8 cellular contexts compared by ENCODE assay signal in genomic region chr4:186021461-186022167, GRCh38. TPM values are rescaled to one million over a fixed set of nuclear protein-coding genes. Genes with fewer than 3 reads are reported as not detected.
DNase-seq lines count a peak whose midpoint lies in the region; ATAC-seq, FAIRE-seq and TF ChIP-seq lines count a peak whose summit lies in the region.

No MANE protein-coding gene starts in this region.

- intact Hi-C loops in K562 (cut with micrococcal nuclease) = loop anchor here (5.0 kb wide), 1 partner anchor 379 kb away; no protein-coding TSS in a partner anchor

- no peak for TF ChIP-seq EP300 in K562 (IDR thresholded peaks at IDR 0.05; ENCODE audit: low read length)

- H3K27ac Mint-ChIP-seq in natural killer cell treated with Interleukin-12 subunit alpha and Interleukin-12 subunit beta and Interleukin-15 and Interleukin-18, amount 100 ng/mL, for 72 hours = no peak overlapping the region

- POLR2A ChIA-PET in BJ (lab: Charles Lee) = interaction anchor here (0.5 kb wide), 1 partner anchor 419 kb away, joined by 3 read pairs; no protein-coding TSS in a partner anchor
- POLR2A ChIA-PET in K562 (lab: Yijun Ruan, JAX) = no interaction called here

- no peak overlapping the region for H3K27ac ChIP-seq in K562 (ENCODE audit: extremely low read depth, low read depth, low read length)

- CTCF ChIA-PET in BJ (lab: Yijun Ruan, JAX) = interaction anchor here (0.6 to 4.5 kb wide), 38 partner anchors 9 to 609 kb away, joined by 3 to 88 read pairs (median 4); partner anchors contain the start of gene TLR3
- CTCF ChIA-PET in K562 (lab: Yijun Ruan, JAX; ENCODE audit: low intra/inter-chr PET ratio) = no interaction called here

- H3K9me3 Mint-ChIP-seq in natural killer cell treated with Interleukin-12 subunit alpha and Interleukin-12 subunit beta and Interleukin-15 and Interleukin-18, amount 100 ng/mL, for 72 hours = no peaks in the 10 kb centered on the region

- H3K4me3 Mint-ChIP-seq in natural killer cell treated with Interleukin-12 subunit alpha and Interleukin-12 subunit beta and Interleukin-15 and Interleukin-18, amount 100 ng/mL, for 72 hours = no peak overlapping the region

- H3K27me3 ChIP-seq in BJ (ENCODE audit: control insufficient read depth, insufficient read depth, low read length) (no peaks in the 10 kb centered on the region; the same call in 1 of the 2 replicates), K562 (ENCODE audit: control insufficient read depth in 2 of 2, insufficient read depth in 2 of 2, low read length in 2 of 2) (peaks cover 20 to 43% of the 10 kb centered on the region in 2 experiments; a peak in 4 of 5 replicates)

- H3K4me2 ChIP-seq in K562 (ENCODE audit: insufficient read depth, low read length) = no peak overlapping the region

- no peaks in the 10 kb centered on the region for H3K4me1 Mint-ChIP-seq in natural killer cell treated with Interleukin-12 subunit alpha and Interleukin-12 subunit beta and Interleukin-15 and Interleukin-18, amount 100 ng/mL, for 72 hours (ENCODE audit: low read depth in 2 of 2)

- H2AFZ ChIP-seq in K562 (ENCODE audit: low read depth, low read length) = no peak overlapping the region

- DNase-seq in BJ (ENCODE audit: low read depth) = no peak
- DNase-seq in Kasumi-1 (lab: John Stamatoyannopoulos, UW) = peak; percentile 19 to 41
- DNase-seq in K562 (ENCODE audit: extremely low read depth in 1 of 4, low spot score in 3 of 4) = peak in 2 of 4 experiments; percentile 7 to 17
- DNase-seq in inferior parietal cortex (ENCODE audit: extremely low spot score) = peak; percentile 68
- DNase-seq in superior temporal gyrus (ENCODE audit: extremely low spot score) = peak; percentile 75
- DNase-seq in OCI-M2 (lab: John Stamatoyannopoulos, UW; ENCODE audit: unreplicated experiment) = no peak
- no peak for DNase-seq in natural killer cell treated with Interleukin-12 subunit alpha and Interleukin-12 subunit beta and Interleukin-15 and Interleukin-18, amount 100 ng/mL, for 72 hours (ENCODE audit: low spot score)

- H3K4me3 ChIP-seq in BJ (ENCODE audit: low read depth, low read length) (no peak overlapping the region), K562 (no peak overlapping the region)

- in situ Hi-C loops in K562 (cut with MboI) = loop anchor here (10.0 kb wide), 1 partner anchor 367 kb away; no protein-coding TSS in a partner anchor

- no peaks in the 10 kb centered on the region for H3K36me3 Mint-ChIP-seq in natural killer cell treated with Interleukin-12 subunit alpha and Interleukin-12 subunit beta and Interleukin-15 and Interleukin-18, amount 100 ng/mL, for 72 hours

- TF ChIP-seq RAD21 in K562 (CRISPR knock-in tag; conservative IDR thresholded peaks at IDR 0.05 in 1 of 2, IDR thresholded peaks at IDR 0.05 in 1 of 2) = peak; percentile 36 to 66

- H3K36me3 ChIP-seq in BJ (ENCODE audit: control insufficient read depth, insufficient read depth, low read length) (no peaks in the 10 kb centered on the region), K562 (ENCODE audit: control insufficient read depth, insufficient read depth, low read length) (no peaks in the 10 kb centered on the region)

- no peaks in the 10 kb centered on the region for H3K9me3 ChIP-seq in K562 (replicated peaks; ENCODE audit: control insufficient read depth, insufficient read depth, low read depth, low read length)

- peaks cover 14 to 26% of the 10 kb centered on the region in 2 donors for H3K27me3 Mint-ChIP-seq in natural killer cell treated with Interleukin-12 subunit alpha and Interleukin-12 subunit beta and Interleukin-15 and Interleukin-18, amount 100 ng/mL, for 72 hours

- TF ChIP-seq CTCF in BJ (IDR thresholded peaks at IDR 0.05; ENCODE audit: insufficient read depth, low read depth, low read length) = peak; percentile 88
- peak; percentile 50 to 60 (median 58) for TF ChIP-seq CTCF in K562 (IDR thresholded peaks at IDR 0.05 in 2 of 3, conservative IDR thresholded peaks at IDR 0.05 in 1 of 3; ENCODE audit: insufficient read depth in 2 of 3, low read depth in 1 of 3, low read length in 3 of 3)

- no peaks in the 10 kb centered on the region for H3K79me2 ChIP-seq in K562 (ENCODE audit: control insufficient read depth, insufficient read depth, low read length)

- WGBS in K562 (ENCODE audit: insufficient coverage, low coverage, missing lambda C conversion rate) = 3% methylated on average over 10 of the region's 11 CpGs

- no peak for TF ChIP-seq POLR2A in K562 (conservative IDR thresholded peaks at IDR 0.05)

- H3K4me1 ChIP-seq in K562 (replicated peaks in 1 of 2; ENCODE audit: control insufficient read depth in 2 of 2, insufficient read depth in 2 of 2, low read length in 2 of 2) = no peaks in the 10 kb centered on the region

- BruUV-seq in K562 (replicated peaks; lab: Mats Ljungman, UMichigan) = no TSS peak

- no peaks in the 10 kb centered on the region; the same call in 1 of the 2 replicates for H4K20me1 ChIP-seq in K562 (replicated peaks; ENCODE audit: control insufficient read depth, insufficient read depth, low read length)

- H3K9ac ChIP-seq in K562 (ENCODE audit: insufficient read depth in 1 of 2, low read depth in 2 of 2, low read length in 2 of 2) = no peak overlapping the region

- H3K9me1 ChIP-seq in K562 (ENCODE audit: control insufficient read depth, insufficient read depth, low read length) = no peaks in the 10 kb centered on the region

- FAIRE-seq in K562 (lab: Jason Lieb, UNC) = no peak

- ATAC-seq in K562 = peak; percentile 67
- no peak for ATAC-seq in GM18861 (IDR thresholded peaks at IDR 0.05; ENCODE audit: unreplicated experiment)
- no peak for ATAC-seq in natural killer cell treated with Interleukin-12 subunit alpha and Interleukin-12 subunit beta and Interleukin-15 and Interleukin-18, amount 100 ng/mL, for 72 hours

TF ChIP-seq in K562, 482 proteins besides CTCF, POLR2A, EP300 and RAD21:
- TF ChIP-seq TOE1 (IDR thresholded peaks at IDR 0.05; ENCODE audit: borderline replicate concordance) (no peak), TOE1 (CRISPR knock-in tag; IDR thresholded peaks at IDR 0.05; ENCODE audit: borderline replicate concordance, low read depth) (no peak), SMC3 (conservative IDR thresholded peaks at IDR 0.05; ENCODE audit: insufficient read depth, low read depth, low read length) (0 out of 2 replicates have a peak, but pooled peaks have one; percentile 19), ARHGAP35 (IDR thresholded peaks at IDR 0.05; ENCODE audit: partially characterized antibody) (no peak), DEAF1 (CRISPR knock-in tag; IDR thresholded peaks at IDR 0.05) (0 out of 2 replicates have a peak, but pooled peaks have one; percentile 31), ZBTB12 (CRISPR knock-in tag; IDR thresholded peaks at IDR 0.05) (no peak)

RNA-seq across cellular contexts. Expression of gene TLR3, which starts 47.3 kb away (rescaled TPM):
- 0.44 and 0.98 TPM in 2 replicates for polyA plus RNA-seq in BJ (2011; rRNA removed)
- 0.33 and 0.77 TPM in 2 replicates for polyA minus RNA-seq in BJ (2011; rRNA and poly(A)+ RNA removed)
- total RNA-seq in K562 (2011; cell fraction: chromatin; rRNA removed; ENCODE audit: low replicate concordance) = not detected in 2 replicates
- total RNA-seq in K562 (2011; cell fraction: nucleolus; rRNA removed) = not detected in 2 replicates
- total RNA-seq in K562 (2011; cell fraction: nucleoplasm; rRNA removed) = not detected in 2 replicates
- not detected in 2 replicates for total RNA-seq in K562 (2014; rRNA removed)
- total RNA-seq in K562 (2014; rRNA removed; fragmentation: Illumina TruSeq; extraction: Trizol) = 0.13 TPM in 1 of 2 replicates, not detected in the other
- total RNA-seq in K562 (2015; rRNA removed; fragmentation: Illumina TruSeq; extraction: Trizol) = not detected in 2 replicates
- total RNA-seq in K562 (2021) = not detected in 2 replicates
- not detected in 2 replicates for polyA plus RNA-seq in K562 (2011; rRNA removed)
- not detected in 2 replicates for polyA plus RNA-seq in K562 (2011; cell fraction: cytosol; rRNA removed)
- 0.07 TPM in 1 of 2 replicates, not detected in the other for polyA plus RNA-seq in K562 (2011; cell fraction: nucleus; rRNA removed)
- 0.07 TPM in 1 of 2 replicates, not detected in the other for polyA plus RNA-seq in K562 (2012)
- polyA plus RNA-seq in K562 (2014; fragmentation: Illumina TruSeq; extraction: Trizol) = not detected in 2 replicates
- under 1 TPM in 1 of 2 experiments, not detected in 1; 0.01 TPM for polyA plus RNA-seq in K562 (2014; fragmentation: Nextera tagmentation; extraction: Ambion mirVana)
- polyA plus RNA-seq in K562 (2014; rRNA removed) = 0.05 TPM in 1 of 2 replicates, not detected in the other
- not detected in 2 replicates for polyA minus RNA-seq in K562 (2011; rRNA and poly(A)+ RNA removed)
- not detected in 2 replicates for polyA minus RNA-seq in K562 (2011; cell fraction: cytosol; rRNA and poly(A)+ RNA removed)
- not detected in 2 replicates for polyA minus RNA-seq in K562 (2011; cell fraction: nucleus; rRNA and poly(A)+ RNA removed)
- 1 to 10 TPM; 1.2 to 1.8 TPM for total RNA-seq in natural killer cell treated with Interleukin-12 subunit alpha and Interleukin-12 subunit beta and Interleukin-15 and Interleukin-18, amount 100 ng/mL, for 72 hours

Comparison
In these comparisons a context has a peak if more than half of its experiments do, and no peak if none do; other contexts are left out.
1. DNase-seq: peak in Kasumi-1 (2 of 2), inferior parietal cortex (single experiment) and superior temporal gyrus (single experiment); none in BJ (single experiment), OCI-M2 (single experiment) and natural killer cell treated with Interleukin-12 subunit alpha and Interleukin-12 subunit beta and Interleukin-15 and Interleukin-18, amount 100 ng/mL, for 72 hours (single experiment).